Comparison of ENCODE assay signal across 8 cellular contexts in the genomic region with DNA sequence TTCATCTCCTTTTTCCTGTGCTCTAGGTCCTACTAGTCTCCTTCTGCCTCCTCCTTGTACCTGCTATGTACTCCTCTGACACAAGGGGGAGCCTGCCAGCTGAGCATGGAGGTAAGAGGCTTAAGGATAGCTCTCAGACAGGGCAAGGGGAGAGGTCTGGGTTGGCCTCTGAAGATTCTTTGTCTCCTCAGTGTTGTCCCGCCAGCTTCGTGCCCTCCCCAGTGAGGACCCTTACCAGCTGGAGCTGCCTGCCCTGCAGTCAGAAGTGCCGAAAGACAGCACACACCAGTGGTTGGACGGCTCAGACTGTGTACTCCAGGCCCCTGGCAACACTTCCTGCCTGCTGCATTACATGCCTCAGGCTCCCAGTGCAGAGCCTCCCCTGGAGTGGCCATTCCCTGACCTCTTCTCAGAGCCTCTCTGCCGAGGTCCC. TPM values are rescaled to one million over a fixed set of nuclear protein-coding genes. Genes with fewer than 3 reads are reported as not detected.
DNase-seq lines count a peak whose midpoint lies in the region; TF ChIP-seq lines count a peak whose summit lies in the region.

No MANE protein-coding gene starts in this region.

- peak; percentile 73 to 82 (median 81) for TF ChIP-seq CTCF in ascending aorta (IDR thresholded peaks at IDR 0.05)

- intact Hi-C loops in ascending aorta (cut with DNase I), result loop anchor here (5.0 to 10.0 kb wide), 2 partner anchors 146 to 621 kb away; a partner anchor contains a TSS

- no peaks in the 10 kb centered on the region for H3K27me3 ChIP-seq in ascending aorta
- H3K27me3 ChIP-seq in iPS-20b (ENCODE audit: insufficient read depth, low read length), result no peaks in the 10 kb centered on the region

- H3K9me3 ChIP-seq in ascending aorta (no peaks in the 10 kb centered on the region), iPS-20b (ENCODE audit: insufficient read depth, low read depth, low read length) (no peaks in the 10 kb centered on the region)

- peaks cover 63 to 67% of the 10 kb centered on the region in 2 donors for H3K36me3 ChIP-seq in ascending aorta
- peaks cover 71% of the 10 kb centered on the region for H3K36me3 ChIP-seq in iPS-20b (ENCODE audit: insufficient read depth, low read depth, low read length)

- H3K27ac ChIP-seq in ascending aorta (peak overlapping the region in 1 of 2 donors; percentile 27), iPS-20b (ENCODE audit: low read length) (peak overlapping the region; percentile 64)

- H3K4me3 ChIP-seq in ascending aorta, result no peak overlapping the region
- H3K4me3 ChIP-seq in iPS-20b (ENCODE audit: low read length), result no peak overlapping the region

- no peak overlapping the region for H3K9ac ChIP-seq in iPS-20b (ENCODE audit: low read depth, low read length)

- H3K4me1 ChIP-seq in ascending aorta (peaks cover 10 to 21% of the 10 kb centered on the region in 2 donors), iPS-20b (ENCODE audit: insufficient read depth, low read length) (peaks cover 3% of the 10 kb centered on the region; the same call in 1 of the 2 replicates)

- DNase-seq in NCI-H2171 treated with DMSO at 0.1 percent for 48 hours (lab: John Stamatoyannopoulos, UW) (peak; percentile 47), NCI-H2171 (lab: John Stamatoyannopoulos, UW) (no peak), NCI-H1092 (lab: John Stamatoyannopoulos, UW) (peak; percentile 58), SW 1271 (lab: John Stamatoyannopoulos, UW) (peak; percentile 51 to 68), ascending aorta (ENCODE audit: low spot score in 2 of 2) (peak in 1 of 2 donors; percentile 83), T1000 (lab: John Stamatoyannopoulos, UW) (no peak)
- DNase-seq in stimulated activated CD4-positive, alpha-beta T cell treated with anti-CD3 and anti-CD28 coated beads, Interleukin-15, amount 100 ng/mL, for 24 hours, result peak; percentile 74

RNA-seq across cellular contexts. Expression of a gene that starts 3.8 kb away (rescaled TPM):
- 48.3 TPM for total RNA-seq in ascending aorta

RNA-seq across cellular contexts. Expression of a gene that starts 4.2 kb away (rescaled TPM):
- 735 TPM for total RNA-seq in ascending aorta

RNA-seq across cellular contexts. Expression of a gene that starts 12.8 kb away (rescaled TPM):
- 40.7 TPM for total RNA-seq in ascending aorta

RNA-seq across cellular contexts. Expression of a gene that starts 12.9 kb away (rescaled TPM):
- total RNA-seq in ascending aorta, result 24.8 TPM

RNA-seq across cellular contexts. Expression of a gene that starts 17.9 kb away (rescaled TPM):
- total RNA-seq in ascending aorta, result not detected

Comparison
In these comparisons a context has a peak if more than half of its experiments do, and no peak if none do; other contexts are left out.
1. DNase-seq: peak in NCI-H2171 treated with DMSO at 0.1 percent for 48 hours (single experiment), NCI-H1092 (single experiment), SW 1271 (2 of 2) and stimulated activated CD4-positive, alpha-beta T cell treated with anti-CD3 and anti-CD28 coated beads, Interleukin-15, amount 100 ng/mL, for 24 hours (single experiment); none in NCI-H2171 (single experiment) and T1000 (single experiment).